Comparison of ENCODE assay signal across 2 cellular contexts in genomic region chr20:56004611-56005388, GRCh38.
TF ChIP-seq lines count a peak whose summit lies in the region.

No MANE protein-coding gene starts in this region.

TF ChIP-seq in liver, 16 proteins besides CTCF, POLR2A, EP300 and RAD21:
- TF ChIP-seq HNF4G (IDR thresholded peaks at IDR 0.05) (no peak), EGR1 (IDR thresholded peaks at IDR 0.05; ENCODE audit: low read depth in 2 of 2) (no peak), FOXA2 (IDR thresholded peaks at IDR 0.05) (no peak), JUND (IDR thresholded peaks at IDR 0.05) (no peak), SP1 (IDR thresholded peaks at IDR 0.05) (no peak), ATF3 (IDR thresholded peaks at IDR 0.05) (no peak), REST (IDR thresholded peaks at IDR 0.05) (no peak), RXRA (IDR thresholded peaks at IDR 0.05) (no peak), FOXA1 (IDR thresholded peaks at IDR 0.05) (no peak), GABPA (IDR thresholded peaks at IDR 0.05 in 1 of 2, conservative IDR thresholded peaks at IDR 0.05 in 1 of 2) (no peak), TAF1 (conservative IDR thresholded peaks at IDR 0.05) (no peak), HNF4A (conservative IDR thresholded peaks at IDR 0.05) (no peak), NR2F2 (IDR thresholded peaks at IDR 0.05) (no peak), YY1 (IDR thresholded peaks at IDR 0.05) (no peak), MAX (IDR thresholded peaks at IDR 0.05) (no peak)

TF ChIP-seq in HepG2, 621 proteins besides CTCF, POLR2A, EP300 and RAD21:
- TF ChIP-seq ATF4 (CRISPR knock-in tag; IDR thresholded peaks at IDR 0.05) (no peak), ZSCAN30 (CRISPR knock-in tag; IDR thresholded peaks at IDR 0.05) (no peak), HES4 (CRISPR knock-in tag; IDR thresholded peaks at IDR 0.05; ENCODE audit: borderline replicate concordance) (no peak), GABPB1 (CRISPR knock-in tag; IDR thresholded peaks at IDR 0.05) (no peak), ARNT2 (CRISPR knock-in tag; IDR thresholded peaks at IDR 0.05; ENCODE audit: low read depth) (no peak), MAFK (conservative IDR thresholded peaks at IDR 0.05 in 1 of 2, IDR thresholded peaks at IDR 0.05 in 1 of 2; ENCODE audit: low read length in 2 of 2) (no peak), ZNF136 (CRISPR knock-in tag; IDR thresholded peaks at IDR 0.05; ENCODE audit: low read depth) (no peak), ZSCAN20 (CRISPR knock-in tag; IDR thresholded peaks at IDR 0.05; ENCODE audit: borderline replicate concordance) (no peak), ZNF616 (CRISPR knock-in tag; IDR thresholded peaks at IDR 0.05; ENCODE audit: low read depth) (no peak), RFX1 (IDR thresholded peaks at IDR 0.05) (no peak), ELF3 (CRISPR knock-in tag; IDR thresholded peaks at IDR 0.05) (no peak), HNF4G (IDR thresholded peaks at IDR 0.05; ENCODE audit: borderline replicate concordance, low read depth, low read length) (no peak), HNF4G (CRISPR knock-in tag; IDR thresholded peaks at IDR 0.05; ENCODE audit: borderline replicate concordance, low read depth) (no peak), ZFX (CRISPR knock-in tag; IDR thresholded peaks at IDR 0.05; ENCODE audit: low read depth) (no peak), RBFOX2 (IDR thresholded peaks at IDR 0.05; ENCODE audit: low read depth, low read length) (no peak), ZNF788 (CRISPR knock-in tag; IDR thresholded peaks at IDR 0.05; ENCODE audit: borderline replicate concordance) (no peak), SRF (IDR thresholded peaks at IDR 0.05; ENCODE audit: low read depth, low read length) (no peak), PREB (CRISPR knock-in tag; IDR thresholded peaks at IDR 0.05) (no peak)
